ENCODE assay signal across 20 cellular contexts in genomic region chr4:41438564-41438963, GRCh38.
A peak's percentile ranks its signal among the peaks of the same experiment; 100 is the strongest.
DNase-seq lines count a peak whose midpoint lies in the region; ATAC-seq and TF ChIP-seq lines count a peak whose summit lies in the region.
"Had no signal": no experiment of that assay in that cellular context is flagged by ENCODE, and none has a peak within 500 bp of the region (broad histone marks: within the 10 kb centered on the region; RNA-seq: fewer than 3 reads in every experiment).

No MANE protein-coding gene starts in this region.

- H3K9me2 ChIP-seq in GM23248 (ENCODE audit: insufficient read depth) = no peaks in the 10 kb centered on the region

- H3K4me3 ChIP-seq in GM23248 (no peak overlapping the region), spleen (no peak overlapping the region)
- H3K4me3 ChIP-seq: adrenal gland; BLaER1 treated with 17β-estradiol and CSF1 and Interleukin-3, amounts not matched to agents 10 nM and 100 nM; Peyer's patch had no signal

- no peak overlapping the region for H3K9ac ChIP-seq in GM23248
- H3K9ac ChIP-seq: BLaER1 treated with 17β-estradiol and CSF1 and Interleukin-3, amounts not matched to agents 10 nM and 100 nM had no signal

- H3K4me3 Mint-ChIP-seq in WTC11 = no peak overlapping the region
- H3K4me3 Mint-ChIP-seq in glutamatergic neuron (ENCODE audit: unreplicated experiment) = peak overlapping the region; percentile 49
- H3K4me3 Mint-ChIP-seq: endodermal cell had no signal

- H4K20me1 ChIP-seq in GM23248 (ENCODE audit: insufficient read depth) = no peaks in the 10 kb centered on the region
- H4K20me1 ChIP-seq: BLaER1 treated with 17β-estradiol and CSF1 and Interleukin-3, amounts not matched to agents 10 nM and 100 nM had no signal

- H3K27me3 Mint-ChIP-seq in WTC11 (ENCODE audit: low read depth) (peaks cover 19% of the 10 kb centered on the region), glutamatergic neuron (ENCODE audit: unreplicated experiment) (no peaks in the 10 kb centered on the region)

- H3K4me1 ChIP-seq in GM23248 (ENCODE audit: insufficient read depth) (peaks cover 7% of the 10 kb centered on the region; the same call in 1 of the 2 replicates), spleen (peaks cover 0 to 30% (median 1%) of the 10 kb centered on the region in 6 donors)
- H3K4me1 ChIP-seq: Peyer's patch had no signal

- WGBS in GM23248 (ENCODE audit: low coverage in 1 of 2, low lambda C conversion rate in 2 of 2, missing lambda C conversion rate in 2 of 2), 2 experiments = 57 to 62% methylated on average over 8 of the region's 8 CpGs
- WGBS in spleen, 5 donors = 85 to 94% (median 93%) methylated on average over 8 of the region's 8 CpGs

- H3K9me3 ChIP-seq in GM23248 (ENCODE audit: low read depth) = no peaks in the 10 kb centered on the region
- no peaks in the 10 kb centered on the region for H3K9me3 ChIP-seq in spleen
- H3K9me3 ChIP-seq: adrenal gland; BLaER1 treated with 17β-estradiol and CSF1 and Interleukin-3, amounts not matched to agents 10 nM and 100 nM; Peyer's patch had no signal

- TF ChIP-seq CTCF in WTC11 (IDR thresholded peaks at IDR 0.05) = no peak
- no peak for TF ChIP-seq CTCF in glutamatergic neuron (IDR thresholded peaks at IDR 0.05; ENCODE audit: partially characterized antibody, unreplicated experiment)
- no peak for TF ChIP-seq CTCF in spleen (IDR thresholded peaks at IDR 0.05 in 8 of 11, conservative IDR thresholded peaks at IDR 0.05 in 3 of 11)

- no peaks in the 10 kb centered on the region for H3F3A ChIP-seq in GM23248 (ENCODE audit: insufficient read depth)

- H3K27me3 ChIP-seq in GM23248 (replicated peaks; ENCODE audit: insufficient read depth) (no peaks in the 10 kb centered on the region), spleen (replicated peaks in 1 of 7) (peaks cover 0 to 6% (median 0%) of the 10 kb centered on the region in 7 donors)
- H3K27me3 ChIP-seq: adrenal gland; BLaER1 treated with 17β-estradiol and CSF1 and Interleukin-3, amounts not matched to agents 10 nM and 100 nM; Peyer's patch had no signal

- in situ Hi-C loops in GM23248 (cut with MboI) = no loop called here

- intact Hi-C loops in spleen (cut with DNase I; ENCODE audit: low total_unique reads) = no loop called here

- H3K9me3 Mint-ChIP-seq in WTC11 (peaks cover 8% of the 10 kb centered on the region), glutamatergic neuron (ENCODE audit: unreplicated experiment) (no peaks in the 10 kb centered on the region)

- no peak overlapping the region for H3K4me2 ChIP-seq in GM23248 (ENCODE audit: unreplicated experiment)
- H3K4me2 ChIP-seq: BLaER1 treated with 17β-estradiol and CSF1 and Interleukin-3, amounts not matched to agents 10 nM and 100 nM had no signal

- peaks cover 29% of the 10 kb centered on the region for H3K4me1 Mint-ChIP-seq in WTC11
- peaks cover 30% of the 10 kb centered on the region for H3K4me1 Mint-ChIP-seq in glutamatergic neuron (ENCODE audit: low read depth, unreplicated experiment)

- H3K27ac ChIP-seq in GM23248 = no peak overlapping the region
- peak overlapping the region in 7 of 8 donors; percentile 16 to 72 (median 66) for H3K27ac ChIP-seq in spleen
- H3K27ac ChIP-seq: BLaER1 treated with 17β-estradiol and CSF1 and Interleukin-3, amounts not matched to agents 10 nM and 100 nM; Peyer's patch had no signal

- POLR2A ChIA-PET in WTC11 (lab: Charles Lee) = no interaction called here

- H2AFZ ChIP-seq in GM23248 = no peak overlapping the region

- no peak overlapping the region for H3K27ac Mint-ChIP-seq in WTC11
- H3K27ac Mint-ChIP-seq in glutamatergic neuron (ENCODE audit: unreplicated experiment) = peak overlapping the region; percentile 82
- H3K27ac Mint-ChIP-seq: endodermal cell had no signal

- peaks cover 4% of the 10 kb centered on the region; the same call in 1 of the 2 replicates for H3K36me3 Mint-ChIP-seq in WTC11
- H3K36me3 Mint-ChIP-seq in glutamatergic neuron (ENCODE audit: unreplicated experiment) = no peaks in the 10 kb centered on the region

- H3K79me2 ChIP-seq in GM23248 (ENCODE audit: insufficient read depth) = no peaks in the 10 kb centered on the region

- H3K36me3 ChIP-seq in GM23248 (ENCODE audit: low read depth) = no peaks in the 10 kb centered on the region
- H3K36me3 ChIP-seq in spleen = no peaks in the 10 kb centered on the region
- H3K36me3 ChIP-seq: adrenal gland; BLaER1 treated with 17β-estradiol and CSF1 and Interleukin-3, amounts not matched to agents 10 nM and 100 nM; Peyer's patch had no signal

- CTCF ChIA-PET in WTC11 (lab: Charles Lee) = no interaction called here

- DNase-seq in GM23248 = peak; percentile 44
- no peak for DNase-seq in WTC11 (ENCODE audit: low spot score)
- DNase-seq in glutamatergic neuron = no peak
- no peak for DNase-seq in spleen
- DNase-seq in NOMO-1 treated with DMSO at 0.1 percent for 48 hours (lab: John Stamatoyannopoulos, UW; ENCODE audit: unreplicated experiment) = no peak
- no peak for DNase-seq in DMS153 (lab: John Stamatoyannopoulos, UW)
- DNase-seq: activated CD4-positive, alpha-beta T cell treated with anti-CD3 and anti-CD28 coated beads for 4 hours; adrenal gland; cerebellar nuclear complex; endodermal cell; GF-D8; KBM-7; kidney glomerular epithelial cell; NCI-H1048; Peyer's patch; stimulated activated CD4-positive, alpha-beta T cell treated with anti-CD3 and anti-CD28 coated beads, Interleukin-2, amount 100 ng/mL, for 24 hours had no signal

- TF ChIP-seq POLR2A in spleen (IDR thresholded peaks at IDR 0.05) = no peak

- no peak for ATAC-seq in WTC11
- ATAC-seq in HG03565 (IDR thresholded peaks at IDR 0.05; ENCODE audit: unreplicated experiment) = no peak
- ATAC-seq: HCT116, sciatic nerve had no signal

TF ChIP-seq in WTC11, 78 proteins besides CTCF, POLR2A, EP300 and RAD21:
- TF ChIP-seq PRRX2 (CRISPR knock-in tag; IDR thresholded peaks at IDR 0.05) (no peak), ZNF121 (CRISPR knock-in tag; IDR thresholded peaks at IDR 0.05) (0 out of 2 replicates have a peak, but pooled peaks have one; percentile 24), MYBL2 (CRISPR knock-in tag; IDR thresholded peaks at IDR 0.05) (no peak), HMGA2 (CRISPR knock-in tag; IDR thresholded peaks at IDR 0.05) (no peak), NR2C2 (CRISPR knock-in tag; IDR thresholded peaks at IDR 0.05) (no peak), ZNF138 (CRISPR knock-in tag; conservative IDR thresholded peaks at IDR 0.05) (no peak)
